9 cellular contexts compared by ENCODE assay signal in genomic region chr1:16984717-16985116, GRCh38. TPM values are rescaled to one million over a fixed set of nuclear protein-coding genes. Genes with fewer than 3 reads are reported as not detected.
DNase-seq lines count a peak whose midpoint lies in the region; ATAC-seq and TF ChIP-seq lines count a peak whose summit lies in the region.
"Had no signal": no experiment of that assay in that cellular context is flagged by ENCODE, and none has a peak within 500 bp of the region (broad histone marks: within the 10 kb centered on the region; RNA-seq: fewer than 3 reads in every experiment).

No MANE protein-coding gene starts in this region.

- peak overlapping the region; percentile 74 for H3K27ac Mint-ChIP-seq in HFFc6
- H3K27ac Mint-ChIP-seq in brain: peak overlapping the region in 4 of 5 experiments; percentile 61 to 83 (median 64)
- H3K27ac Mint-ChIP-seq in natural killer cell treated with Interleukin-12 subunit alpha and Interleukin-12 subunit beta and Interleukin-15 and Interleukin-18, amount 100 ng/mL, for 72 hours: no peak overlapping the region

- TF ChIP-seq CTCF in HFFc6 (IDR thresholded peaks at IDR 0.05) (no peak), brain (conservative IDR thresholded peaks at IDR 0.05) (no peak), hepatocyte (IDR thresholded peaks at IDR 0.05; ENCODE audit: poor library complexity) (no peak), thoracic aorta (IDR thresholded peaks at IDR 0.05) (no peak)

- DNase-seq in HFFc6 (peak; percentile 66), hepatocyte (ENCODE audit: low spot score) (peak; percentile 84), thoracic aorta (ENCODE audit: low spot score) (peak; percentile 87), D341Med (ENCODE audit: low spot score) (no peak)
- DNase-seq in activated CD8-positive, alpha-beta memory T cell treated with anti-CD3 and anti-CD28 coated beads, Interleukin-2, amount 50 U/mL, for 4 hours: no peak
- no peak for DNase-seq in natural killer cell treated with Interleukin-12 subunit alpha and Interleukin-12 subunit beta and Interleukin-15 and Interleukin-18, amount 100 ng/mL, for 72 hours (ENCODE audit: low spot score)
- DNase-seq: Karpas-422 had no signal

- H3K27me3 Mint-ChIP-seq in HFFc6 (ENCODE audit: insufficient read depth) (peaks cover 2% of the 10 kb centered on the region), brain (peaks cover 9% of the 10 kb centered on the region)
- peaks cover 16 to 22% of the 10 kb centered on the region in 2 donors for H3K27me3 Mint-ChIP-seq in natural killer cell treated with Interleukin-12 subunit alpha and Interleukin-12 subunit beta and Interleukin-15 and Interleukin-18, amount 100 ng/mL, for 72 hours

- no peaks in the 10 kb centered on the region for H3K9me3 ChIP-seq in hepatocyte (ENCODE audit: low read depth)
- H3K9me3 ChIP-seq in thoracic aorta: no peaks in the 10 kb centered on the region

- H3K27ac ChIP-seq in hepatocyte (peak overlapping the region; percentile 80), thoracic aorta (peak overlapping the region; percentile 56 to 59)

- H4K20me1 ChIP-seq in hepatocyte (ENCODE audit: insufficient read depth, poor library complexity, severe bottlenecking): peaks cover under 1% of the 10 kb centered on the region

- H3K4me3 Mint-ChIP-seq in HFFc6 (no peak overlapping the region), brain (peak overlapping the region in 1 of 5 experiments; percentile 24)
- H3K4me3 Mint-ChIP-seq in natural killer cell treated with Interleukin-12 subunit alpha and Interleukin-12 subunit beta and Interleukin-15 and Interleukin-18, amount 100 ng/mL, for 72 hours: no peak overlapping the region

- H2AFZ ChIP-seq in hepatocyte: no peak overlapping the region

- no peaks in the 10 kb centered on the region for H3K36me3 ChIP-seq in hepatocyte (replicated peaks; ENCODE audit: insufficient read depth, low read depth)
- H3K36me3 ChIP-seq in thoracic aorta: peaks cover 20% of the 10 kb centered on the region

- H3K4me1 ChIP-seq in hepatocyte (ENCODE audit: insufficient read depth) (peaks cover 19% of the 10 kb centered on the region), thoracic aorta (ENCODE audit: control insufficient read depth in 1 of 2, low read depth in 2 of 2) (peaks cover 0 to 15% of the 10 kb centered on the region in 2 donors)

- 43% methylated on average over 7 of the region's 7 CpGs for WGBS in hepatocyte (ENCODE audit: low lambda C conversion rate, missing lambda C conversion rate)

- no peaks in the 10 kb centered on the region for H3K27me3 ChIP-seq in hepatocyte
- no peaks in the 10 kb centered on the region for H3K27me3 ChIP-seq in thoracic aorta (replicated peaks; ENCODE audit: insufficient read depth)

- H3K4me2 ChIP-seq in hepatocyte: peak overlapping the region; percentile 14

- H3K79me2 ChIP-seq in hepatocyte: peaks cover 12% of the 10 kb centered on the region

- H3K4me1 Mint-ChIP-seq in HFFc6 (ENCODE audit: low read depth): peaks cover 34% of the 10 kb centered on the region
- peaks cover 24% of the 10 kb centered on the region for H3K4me1 Mint-ChIP-seq in brain
- peaks cover 5 to 10% of the 10 kb centered on the region in 2 donors for H3K4me1 Mint-ChIP-seq in natural killer cell treated with Interleukin-12 subunit alpha and Interleukin-12 subunit beta and Interleukin-15 and Interleukin-18, amount 100 ng/mL, for 72 hours (ENCODE audit: low read depth in 2 of 2)

- ATAC-seq in thoracic aorta (ENCODE audit: insufficient number of reproducible peaks, low FRiP score, low read depth): peak; percentile 52
- ATAC-seq in GM19023 (IDR thresholded peaks at IDR 0.05; ENCODE audit: unreplicated experiment): no peak
- no peak for ATAC-seq in natural killer cell treated with Interleukin-12 subunit alpha and Interleukin-12 subunit beta and Interleukin-15 and Interleukin-18, amount 100 ng/mL, for 72 hours

- H3K9me3 Mint-ChIP-seq in HFFc6 (no peaks in the 10 kb centered on the region), brain (no peaks in the 10 kb centered on the region)
- H3K9me3 Mint-ChIP-seq in natural killer cell treated with Interleukin-12 subunit alpha and Interleukin-12 subunit beta and Interleukin-15 and Interleukin-18, amount 100 ng/mL, for 72 hours: no peaks in the 10 kb centered on the region

- no peaks in the 10 kb centered on the region for H3K9me2 ChIP-seq in hepatocyte (replicated peaks; ENCODE audit: insufficient read depth)

- no peak overlapping the region for H3K4me3 ChIP-seq in hepatocyte
- H3K4me3 ChIP-seq in thoracic aorta: no peak overlapping the region

- no peaks in the 10 kb centered on the region for H3K36me3 Mint-ChIP-seq in HFFc6 (ENCODE audit: low read depth)
- H3K36me3 Mint-ChIP-seq in brain: peaks cover 14% of the 10 kb centered on the region
- no peaks in the 10 kb centered on the region for H3K36me3 Mint-ChIP-seq in natural killer cell treated with Interleukin-12 subunit alpha and Interleukin-12 subunit beta and Interleukin-15 and Interleukin-18, amount 100 ng/mL, for 72 hours

RNA-seq across cellular contexts. Expression of gene MFAP2, which starts 4.3 kb away (rescaled TPM):
- 10 to 100 TPM; 33.7 to 53.4 (median 47.5) TPM for total RNA-seq in HFFc6 (2021; fragmentation: NEBNext Ultra II Directional; extraction: Animal tissue kit (Norgen Biotek cat#: 25700))
- 162 TPM for polyA plus RNA-seq in brain (ENCODE audit: insufficient read depth, low read depth, low replicate concordance)
- total RNA-seq in hepatocyte: 172 and 200 TPM in 2 replicates
- 540 and 551 TPM in 2 replicates for polyA plus RNA-seq in hepatocyte
- 10 to 100 TPM; 24.0 to 62.2 TPM for total RNA-seq in thoracic aorta
- not detected for total RNA-seq in natural killer cell treated with Interleukin-12 subunit alpha and Interleukin-12 subunit beta and Interleukin-15 and Interleukin-18, amount 100 ng/mL, for 72 hours

RNA-seq across cellular contexts. Expression of gene ATP13A2, which starts 27.0 kb away (rescaled TPM):
- total RNA-seq in HFFc6 (2021; fragmentation: NEBNext Ultra II Directional; extraction: Animal tissue kit (Norgen Biotek cat#: 25700)): 10 to 100 TPM; 26.8 to 33.6 (median 29.4) TPM
- polyA plus RNA-seq in brain (ENCODE audit: insufficient read depth, low read depth, low replicate concordance) (132 TPM), hepatocyte (52.3 and 53.4 TPM in 2 replicates)
- total RNA-seq in hepatocyte (20.7 and 30.0 TPM in 2 replicates), thoracic aorta (10 to 100 TPM; 45.1 to 59.0 TPM)
- 10 to 100 TPM; 68.0 to 88.3 TPM for total RNA-seq in natural killer cell treated with Interleukin-12 subunit alpha and Interleukin-12 subunit beta and Interleukin-15 and Interleukin-18, amount 100 ng/mL, for 72 hours

Comparison
In these comparisons a context has a peak if more than half of its experiments do, and no peak if none do; other contexts are left out.
1. DNase-seq: peak in HFFc6 (single experiment), hepatocyte (single experiment) and thoracic aorta (single experiment); none in activated CD8-positive, alpha-beta memory T cell treated with anti-CD3 and anti-CD28 coated beads, Interleukin-2, amount 50 U/mL, for 4 hours (single experiment), D341Med (single experiment) and natural killer cell treated with Interleukin-12 subunit alpha and Interleukin-12 subunit beta and Interleukin-15 and Interleukin-18, amount 100 ng/mL, for 72 hours (single experiment).
2. H3K27ac Mint-ChIP-seq: peak in HFFc6 (single experiment) and brain (4 of 5); none in natural killer cell treated with Interleukin-12 subunit alpha and Interleukin-12 subunit beta and Interleukin-15 and Interleukin-18, amount 100 ng/mL, for 72 hours (0 of 2).
3. RNA of gene MFAP2, which starts 4.3 kb away (total RNA-seq): 172 to 200 TPM in hepatocyte, 24.0 to 62.2 TPM in thoracic aorta and 33.7 to 53.4 TPM in HFFc6; not detected in natural killer cell treated with Interleukin-12 subunit alpha and Interleukin-12 subunit beta and Interleukin-15 and Interleukin-18, amount 100 ng/mL, for 72 hours; every median in the first group is over 10 times any median in the second.